1 cellular context compared by ENCODE assay signal in the genomic region with DNA sequence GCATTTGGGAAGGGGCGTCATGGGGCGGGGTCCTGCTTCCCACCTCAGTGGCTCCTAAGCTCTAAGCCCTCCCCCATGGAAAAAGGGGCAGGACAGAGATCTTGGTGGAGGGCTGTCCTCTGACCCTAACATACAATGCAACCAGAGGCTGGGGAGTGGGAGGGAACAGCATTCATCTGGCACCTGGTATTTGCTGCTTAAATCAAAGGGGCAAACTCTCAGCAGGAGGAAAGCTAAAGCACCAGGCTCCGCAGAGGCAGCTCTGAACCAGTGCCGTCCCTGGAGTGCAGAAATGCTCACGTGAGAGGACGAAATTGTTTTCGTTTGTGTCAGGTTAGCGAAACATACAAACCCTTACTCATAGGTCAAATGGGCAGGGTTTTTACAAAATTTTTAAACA.
TF ChIP-seq lines count a peak whose summit lies in the region.

No MANE protein-coding gene starts in this region.

TF ChIP-seq in WTC11, 78 proteins besides CTCF, POLR2A, EP300 and RAD21 (continued from another document):
- TF ChIP-seq, protein P1, sequence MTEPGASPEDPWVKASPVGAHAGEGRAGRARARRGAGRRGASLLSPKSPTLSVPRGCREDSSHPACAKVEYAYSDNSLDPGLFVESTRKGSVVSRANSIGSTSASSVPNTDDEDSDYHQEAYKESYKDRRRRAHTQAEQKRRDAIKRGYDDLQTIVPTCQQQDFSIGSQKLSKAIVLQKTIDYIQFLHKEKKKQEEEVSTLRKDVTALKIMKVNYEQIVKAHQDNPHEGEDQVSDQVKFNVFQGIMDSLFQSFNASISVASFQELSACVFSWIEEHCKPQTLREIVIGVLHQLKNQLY (CRISPR knock-in tag; IDR thresholded peaks at IDR 0.05): no peak
TF ChIP-seq in WTC11: peak in this region for 0.
